1 cellular context compared by ENCODE assay signal in the genomic region with DNA sequence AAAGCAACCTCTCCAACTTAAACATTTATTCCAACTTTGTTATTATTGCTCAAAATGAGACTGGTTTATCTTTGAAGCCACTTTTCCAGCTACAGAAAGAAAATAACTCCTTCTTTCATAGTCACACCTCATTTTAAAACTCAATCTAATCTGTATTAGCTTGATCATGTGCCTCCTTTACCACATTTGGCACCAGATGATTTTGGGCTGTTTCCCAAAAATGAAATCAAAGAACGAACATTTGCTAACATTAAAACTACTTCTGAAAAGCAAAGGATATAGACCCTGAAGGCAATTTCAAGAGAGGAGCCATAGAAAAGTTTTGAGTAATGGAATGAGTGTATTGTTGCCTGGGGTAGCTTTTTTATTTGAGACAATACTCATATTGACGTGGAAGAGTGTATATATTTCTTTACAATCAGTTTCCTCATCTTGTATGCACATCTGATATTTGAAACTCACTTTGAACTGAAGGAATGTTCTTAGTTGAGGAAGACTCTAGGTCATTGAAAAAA.
A peak's percentile ranks its signal among the peaks of the same experiment; 100 is the strongest.
TF ChIP-seq lines count a peak whose summit lies in the region.

No MANE protein-coding gene starts in this region.

TF ChIP-seq in K562, 482 proteins besides CTCF, POLR2A, EP300 and RAD21 (continued from another document):
- TF ChIP-seq, protein P1, sequence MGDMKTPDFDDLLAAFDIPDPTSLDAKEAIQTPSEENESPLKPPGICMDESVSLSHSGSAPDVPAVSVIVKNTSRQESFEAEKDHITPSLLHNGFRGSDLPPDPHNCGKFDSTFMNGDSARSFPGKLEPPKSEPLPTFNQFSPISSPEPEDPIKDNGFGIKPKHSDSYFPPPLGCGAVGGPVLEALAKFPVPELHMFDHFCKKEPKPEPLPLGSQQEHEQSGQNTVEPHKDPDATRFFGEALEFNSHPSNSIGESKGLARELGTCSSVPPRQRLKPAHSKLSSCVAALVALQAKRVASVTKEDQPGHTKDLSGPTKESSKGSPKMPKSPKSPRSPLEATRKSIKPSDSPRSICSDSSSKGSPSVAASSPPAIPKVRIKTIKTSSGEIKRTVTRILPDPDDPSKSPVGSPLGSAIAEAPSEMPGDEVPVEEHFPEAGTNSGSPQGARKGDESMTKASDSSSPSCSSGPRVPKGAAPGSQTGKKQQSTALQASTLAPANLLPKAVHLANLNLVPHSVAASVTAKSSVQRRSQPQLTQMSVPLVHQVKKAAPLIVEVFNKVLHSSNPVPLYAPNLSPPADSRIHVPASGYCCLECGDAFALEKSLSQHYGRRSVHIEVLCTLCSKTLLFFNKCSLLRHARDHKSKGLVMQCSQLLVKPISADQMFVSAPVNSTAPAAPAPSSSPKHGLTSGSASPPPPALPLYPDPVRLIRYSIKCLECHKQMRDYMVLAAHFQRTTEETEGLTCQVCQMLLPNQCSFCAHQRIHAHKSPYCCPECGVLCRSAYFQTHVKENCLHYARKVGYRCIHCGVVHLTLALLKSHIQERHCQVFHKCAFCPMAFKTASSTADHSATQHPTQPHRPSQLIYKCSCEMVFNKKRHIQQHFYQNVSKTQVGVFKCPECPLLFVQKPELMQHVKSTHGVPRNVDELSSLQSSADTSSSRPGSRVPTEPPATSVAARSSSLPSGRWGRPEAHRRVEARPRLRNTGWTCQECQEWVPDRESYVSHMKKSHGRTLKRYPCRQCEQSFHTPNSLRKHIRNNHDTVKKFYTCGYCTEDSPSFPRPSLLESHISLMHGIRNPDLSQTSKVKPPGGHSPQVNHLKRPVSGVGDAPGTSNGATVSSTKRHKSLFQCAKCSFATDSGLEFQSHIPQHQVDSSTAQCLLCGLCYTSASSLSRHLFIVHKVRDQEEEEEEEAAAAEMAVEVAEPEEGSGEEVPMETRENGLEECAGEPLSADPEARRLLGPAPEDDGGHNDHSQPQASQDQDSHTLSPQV (IDR thresholded peaks at IDR 0.05): 0 out of 2 replicates have a peak, but pooled peaks have one; percentile 41
TF ChIP-seq in K562: peak in this region for 1.
